27 cellular contexts compared by ENCODE assay signal in the genomic region with DNA sequence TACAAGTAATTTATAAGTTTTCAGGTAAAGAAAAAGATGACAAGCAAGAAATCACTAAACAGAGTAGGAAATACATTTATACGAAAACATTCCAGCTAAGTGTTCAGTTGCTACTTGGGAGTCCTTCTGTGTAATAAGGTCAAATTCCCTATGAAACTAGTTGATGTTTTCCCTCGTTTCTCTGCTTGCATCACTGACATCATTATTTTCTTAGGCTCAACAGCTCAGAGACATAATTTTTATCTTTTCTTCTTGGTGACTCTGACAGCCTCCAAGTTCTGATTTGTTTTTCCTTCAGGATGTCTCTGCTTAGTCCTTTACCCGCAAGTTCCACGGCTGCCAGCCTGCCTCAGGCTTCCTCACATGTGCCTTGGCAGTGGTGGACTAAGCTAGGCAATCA.
A peak's percentile ranks its signal among the peaks of the same experiment; 100 is the strongest.
DNase-seq lines count a peak whose midpoint lies in the region; ATAC-seq, FAIRE-seq and TF ChIP-seq lines count a peak whose summit lies in the region.
"Had no signal": no experiment of that assay in that cellular context is flagged by ENCODE, and none has a peak within 500 bp of the region (broad histone marks: within the 10 kb centered on the region; RNA-seq: fewer than 3 reads in every experiment).

No MANE protein-coding gene starts in this region.

- peak overlapping the region; percentile 61 for H2BK5ac ChIP-seq in trophoblast cell (ENCODE audit: low read depth, low read length, poor library complexity)

- H3K4me1 ChIP-seq in RWPE2 (ENCODE audit: insufficient read depth, poor library complexity, severe bottlenecking) = peaks cover 21% of the 10 kb centered on the region
- H3K4me1 ChIP-seq in trophoblast cell (ENCODE audit: control insufficient read depth in 1 of 2, insufficient read depth in 2 of 2, low read length in 2 of 2) = peaks cover 6 to 12% of the 10 kb centered on the region in 2 experiments
- H3K4me1 ChIP-seq in kidney (ENCODE audit: control insufficient read depth in 1 of 2, insufficient read depth in 1 of 2, low read depth in 1 of 2, low read length in 2 of 2) = no peaks in the 10 kb centered on the region

- H3K4ac ChIP-seq in trophoblast cell (ENCODE audit: low read depth, low read length) = no peak overlapping the region

- DNase-seq in EH (ENCODE audit: low read depth) (peak; percentile 9), RWPE2 (ENCODE audit: low spot score) (no peak), fibroblast of peridontal ligament (ENCODE audit: extremely low read depth) (peak; percentile 19), trophoblast cell (no peak), NCI-H128 (lab: John Stamatoyannopoulos, UW; ENCODE audit: unreplicated experiment) (no peak), kidney (no peak)
- DNase-seq: ACHN; CD4-positive, alpha-beta T cell; COR-L47; GOT3; HCEC 1CT; IMR-90; MV-4-11; NCI-H1417; NCI-H1694 treated with DMSO at 0.1 percent for 48 hours; NCI-H2081 treated with DMSO at 0.1 percent for 48 hours; NCI-H510A; NK-92 treated with Interleukin-12 subunit alpha and Interleukin-12 subunit beta, amount 100 ng/mL, for 24 hours; SHP77 had no signal

- H3K79me2 ChIP-seq in trophoblast cell (ENCODE audit: control insufficient read depth, insufficient read depth, low read length, poor library complexity) = no peaks in the 10 kb centered on the region

- H4K91ac ChIP-seq in trophoblast cell (ENCODE audit: low read depth, low read length) = peak overlapping the region; percentile 66

- H2AFZ ChIP-seq in trophoblast cell (ENCODE audit: insufficient read depth, low read length, poor library complexity) = no peak overlapping the region

- no peak overlapping the region for H3K14ac ChIP-seq in trophoblast cell (ENCODE audit: low read length)

- FAIRE-seq in kidney (lab: Jason Lieb, UNC) = no peak
- FAIRE-seq: G401.6, GM18507, HTR-8/SVneo, RCC 7860 had no signal

- H3K4me3 ChIP-seq in RWPE2 (ENCODE audit: severe bottlenecking) (no peak overlapping the region), trophoblast cell (ENCODE audit: low read depth, low read length) (no peak overlapping the region), kidney (ENCODE audit: low read length in 2 of 2) (no peak overlapping the region)
- H3K4me3 ChIP-seq: BLaER1 had no signal

- no peak overlapping the region for H3K4me2 ChIP-seq in trophoblast cell (ENCODE audit: low read length)
- H3K4me2 ChIP-seq: BLaER1, KMS-11 had no signal

- H2BK12ac ChIP-seq in trophoblast cell (ENCODE audit: low read length) = peak overlapping the region; percentile 95

- H3K79me1 ChIP-seq in trophoblast cell (ENCODE audit: low read length) = peaks cover 2% of the 10 kb centered on the region

- H2AK5ac ChIP-seq in trophoblast cell (ENCODE audit: low read length) = no peak overlapping the region

- intact Hi-C loops in kidney (cut with DNase I) = no loop called here

- H3K9me3 ChIP-seq in RWPE2 (ENCODE audit: severe bottlenecking) = no peaks in the 10 kb centered on the region
- no peaks in the 10 kb centered on the region for H3K9me3 ChIP-seq in trophoblast cell (ENCODE audit: insufficient read depth, low read depth, low read length)
- no peaks in the 10 kb centered on the region for H3K9me3 ChIP-seq in kidney (ENCODE audit: control insufficient read depth in 1 of 2, low read length in 2 of 2)
- H3K9me3 ChIP-seq: BLaER1 had no signal

- no peak overlapping the region for H4K8ac ChIP-seq in trophoblast cell (ENCODE audit: low read depth, low read length)

- no peaks in the 10 kb centered on the region for H3K36me3 ChIP-seq in RWPE2 (ENCODE audit: low read depth)
- H3K36me3 ChIP-seq in trophoblast cell (ENCODE audit: control insufficient read depth in 1 of 2, insufficient read depth in 2 of 2, low read length in 2 of 2) = no peaks in the 10 kb centered on the region
- H3K36me3 ChIP-seq in kidney (ENCODE audit: control insufficient read depth in 1 of 2, insufficient read depth in 2 of 2, low read length in 2 of 2) = no peaks in the 10 kb centered on the region
- H3K36me3 ChIP-seq: BLaER1 had no signal

- H3K27ac ChIP-seq in RWPE2 (ENCODE audit: poor library complexity, severe bottlenecking) (peak overlapping the region; percentile 15), trophoblast cell (ENCODE audit: low read depth, low read length) (no peak overlapping the region), kidney (ENCODE audit: low read depth in 2 of 2, low read length in 2 of 2) (no peak overlapping the region)
- H3K27ac ChIP-seq: BLaER1, KMS-11 had no signal

- H3K18ac ChIP-seq in trophoblast cell (ENCODE audit: low read length) = no peak overlapping the region

- H3K27me3 ChIP-seq in RWPE2 (ENCODE audit: insufficient read depth, poor library complexity, severe bottlenecking) (no peaks in the 10 kb centered on the region), trophoblast cell (ENCODE audit: insufficient read depth, low read length) (no peaks in the 10 kb centered on the region)
- H3K27me3 ChIP-seq: BLaER1 had no signal

- ATAC-seq in RWPE2 (ENCODE audit: low read depth) (no peak), GM19035 (IDR thresholded peaks at IDR 0.05; ENCODE audit: unreplicated experiment) (no peak), GM21576 (IDR thresholded peaks at IDR 0.05; ENCODE audit: unreplicated experiment) (no peak)

- no peak overlapping the region for H2BK120ac ChIP-seq in trophoblast cell (ENCODE audit: insufficient read depth, low read length, poor library complexity)

- TF ChIP-seq CTCF in RWPE2 (IDR thresholded peaks at IDR 0.05; ENCODE audit: poor library complexity, severe bottlenecking) (no peak), kidney (IDR thresholded peaks at IDR 0.05; ENCODE audit: borderline replicate concordance, extremely low read depth, insufficient read depth) (no peak)

- no peak overlapping the region for H3K23ac ChIP-seq in trophoblast cell (ENCODE audit: low read length)

- WGBS in trophoblast cell (ENCODE audit: extremely low coverage, insufficient coverage, insufficient read length) = no CpG with 5 or more reads among the region's 4 CpGs

- H4K12ac ChIP-seq in trophoblast cell (ENCODE audit: low read depth, low read length) = no peak overlapping the region

- H3K9ac ChIP-seq in trophoblast cell (ENCODE audit: low read length) (no peak overlapping the region), kidney (ENCODE audit: low read length in 2 of 2) (no peak overlapping the region)
- H3K9ac ChIP-seq: BLaER1, KMS-11 had no signal

Comparison
In these comparisons a context has a peak if more than half of its experiments do, and no peak if none do; other contexts are left out.
1. DNase-seq: peak in EH (single experiment) and fibroblast of peridontal ligament (single experiment); none in RWPE2 (single experiment), trophoblast cell (0 of 2), NCI-H128 (single experiment) and kidney (single experiment).